19 cellular contexts compared by ENCODE assay signal in genomic region chr2:121825003-121825950, GRCh38.
DNase-seq lines count a peak whose midpoint lies in the region; ATAC-seq and TF ChIP-seq lines count a peak whose summit lies in the region.
"Had no signal": no experiment of that assay in that cellular context is flagged by ENCODE, and none has a peak within 500 bp of the region (broad histone marks: within the 10 kb centered on the region; RNA-seq: fewer than 3 reads in every experiment).

No MANE protein-coding gene starts in this region.

- intact Hi-C loops in mucosa of descending colon (cut with DNase I, micrococcal nuclease) (no loop called here), ascending aorta (cut with DNase I) (no loop called here)

- no peaks in the 10 kb centered on the region for H3K27me3 ChIP-seq in ascending aorta
- H3K27me3 ChIP-seq: spleen, vagina had no signal

- no peak for TF ChIP-seq CTCF in mucosa of descending colon (IDR thresholded peaks at IDR 0.05)
- TF ChIP-seq CTCF in ascending aorta (IDR thresholded peaks at IDR 0.05) = no peak

- H3K36me3 ChIP-seq in mucosa of descending colon (ENCODE audit: low read depth) (no peaks in the 10 kb centered on the region), ascending aorta (no peaks in the 10 kb centered on the region)
- H3K36me3 ChIP-seq: spleen, vagina had no signal

- H3K4me3 ChIP-seq in mucosa of descending colon = no peak overlapping the region
- H3K4me3 ChIP-seq in ascending aorta = no peak overlapping the region
- H3K4me3 ChIP-seq: spleen, vagina had no signal

- H3K4me1 ChIP-seq in mucosa of descending colon (ENCODE audit: low read depth) (peaks cover 2% of the 10 kb centered on the region), ascending aorta (no peaks in the 10 kb centered on the region)
- H3K4me1 ChIP-seq: spleen, vagina had no signal

- ATAC-seq in mucosa of descending colon = peak; percentile 93

- no peak overlapping the region for H3K27ac ChIP-seq in ascending aorta
- H3K27ac ChIP-seq: spleen, vagina had no signal

- H3K9me3 ChIP-seq in mucosa of descending colon (no peaks in the 10 kb centered on the region), ascending aorta (no peaks in the 10 kb centered on the region)
- H3K9me3 ChIP-seq: vagina had no signal

- DNase-seq in DMS153 treated with DMSO at 0.1 percent for 48 hours (lab: John Stamatoyannopoulos, UW; ENCODE audit: unreplicated experiment) (peak; percentile 86), NCI-H2029 (lab: John Stamatoyannopoulos, UW) (peak; percentile 89), NCI-H774 (lab: John Stamatoyannopoulos, UW) (peak; percentile 85), mucosa of descending colon (peak; percentile 42 to 70 (median 53)), NK-92 (lab: John Stamatoyannopoulos, UW; ENCODE audit: unreplicated experiment) (no peak), ascending aorta (ENCODE audit: low spot score in 2 of 2) (no peak), SKM-1 (lab: John Stamatoyannopoulos, UW; ENCODE audit: unreplicated experiment) (no peak), DMS114 treated with DMSO at 0.1 percent for 48 hours (lab: John Stamatoyannopoulos, UW; ENCODE audit: unreplicated experiment) (no peak)
- DNase-seq: activated CD4-positive, CD25-positive, alpha-beta regulatory T cell treated with anti-CD3 and anti-CD28 coated beads, Interleukin-2, amount 50 U/mL, for 72 hours; activated naive CD4-positive, alpha-beta T cell treated with anti-CD3 and anti-CD28 coated beads, Interleukin-2, amount 10 ng/mL, durations not matched to agents 7 days and 5 days; activated T-cell treated with anti-CD3 and anti-CD28 coated beads, Interleukin-2, amount 50 U/mL, for 48 hours; aorta; CD4-positive, alpha-beta T cell; DND-41; NCI-H187 treated with DMSO at 0.1 percent for 48 hours; spleen; stimulated activated CD4-positive, alpha-beta T cell treated with anti-CD3 and anti-CD28 coated beads, Interleukin-4, amount 100 ng/mL, for 4 hours; T1000 had no signal

Comparison
In these comparisons a context has a peak if more than half of its experiments do, and no peak if none do; other contexts are left out.
1. DNase-seq: peak in DMS153 treated with DMSO at 0.1 percent for 48 hours (single experiment), NCI-H2029 (single experiment), NCI-H774 (single experiment) and mucosa of descending colon (3 of 3); none in NK-92 (single experiment), ascending aorta (0 of 2), SKM-1 (single experiment) and DMS114 treated with DMSO at 0.1 percent for 48 hours (single experiment).